1 cellular context compared by ENCODE assay signal in genomic region chr20:55513966-55514365, GRCh38.
TF ChIP-seq lines count a peak whose summit lies in the region.

No MANE protein-coding gene starts in this region.

TF ChIP-seq in SK-N-SH, 30 proteins besides CTCF, POLR2A, EP300 and RAD21 (continued from another document):
- no peak for TF ChIP-seq REST (IDR thresholded peaks at IDR 0.05; ENCODE audit: low read depth, low read length)
- TF ChIP-seq RXRA (IDR thresholded peaks at IDR 0.05; ENCODE audit: borderline replicate concordance, low read depth): no peak
- TF ChIP-seq MXI1 (IDR thresholded peaks at IDR 0.05; ENCODE audit: low read depth, low read length): no peak
- no peak for TF ChIP-seq EZH2phosphoT487 (IDR thresholded peaks at IDR 0.05; ENCODE audit: borderline replicate concordance, low read depth)
- TF ChIP-seq SIN3A (IDR thresholded peaks at IDR 0.05; ENCODE audit: borderline replicate concordance, low read depth, low read length): no peak
- TF ChIP-seq FOXJ3 (CRISPR knock-in tag; IDR thresholded peaks at IDR 0.05): no peak
